Comparison of ENCODE assay signal across 21 cellular contexts in genomic region chr20:47225458-47225857, GRCh38.
A peak's percentile ranks its signal among the peaks of the same experiment; 100 is the strongest.
DNase-seq lines count a peak whose midpoint lies in the region; ATAC-seq, FAIRE-seq and TF ChIP-seq lines count a peak whose summit lies in the region.
"Had no signal": no experiment of that assay in that cellular context is flagged by ENCODE, and none has a peak within 500 bp of the region (broad histone marks: within the 10 kb centered on the region; RNA-seq: fewer than 3 reads in every experiment).

No MANE protein-coding gene starts in this region.

- no peak overlapping the region for H3K27ac ChIP-seq in HepG2 (ENCODE audit: extremely low read length, insufficient read depth, low read length)
- H3K27ac ChIP-seq in right lobe of liver, result no peak overlapping the region
- no peak overlapping the region for H3K27ac ChIP-seq in brain microvascular endothelial cell
- no peak overlapping the region for H3K27ac ChIP-seq in tibial nerve
- H3K27ac ChIP-seq: GM23248, HL-60 had no signal

- no peaks in the 10 kb centered on the region for H3K9me3 Mint-ChIP-seq in naive thymus-derived CD8-positive, alpha-beta T cell
- H3K9me3 Mint-ChIP-seq in activated CD4-positive, alpha-beta memory T cell treated with anti-CD3 and anti-CD28 coated beads for 36 hours, result no peaks in the 10 kb centered on the region
- H3K9me3 Mint-ChIP-seq: CD14-positive monocyte, IgD-negative memory B cell had no signal

- no peak for TF ChIP-seq RAD21 in HepG2 (CRISPR knock-in tag; IDR thresholded peaks at IDR 0.05)

- no peak overlapping the region for H2AFZ ChIP-seq in HepG2 (ENCODE audit: low read length)
- H2AFZ ChIP-seq: GM23248 had no signal

- no peaks in the 10 kb centered on the region for H3K27me3 Mint-ChIP-seq in T-helper 17 cell
- no peaks in the 10 kb centered on the region for H3K27me3 Mint-ChIP-seq in naive thymus-derived CD8-positive, alpha-beta T cell
- no peaks in the 10 kb centered on the region for H3K27me3 Mint-ChIP-seq in activated CD4-positive, alpha-beta memory T cell treated with anti-CD3 and anti-CD28 coated beads for 36 hours
- H3K27me3 Mint-ChIP-seq: CD4-positive, alpha-beta memory T cell; IgD-negative memory B cell had no signal

- TF ChIP-seq CTCF in HepG2 (CRISPR knock-in tag; IDR thresholded peaks at IDR 0.05) (no peak), right lobe of liver (IDR thresholded peaks at IDR 0.05) (no peak), brain microvascular endothelial cell (IDR thresholded peaks at IDR 0.05; ENCODE audit: low read depth, low read length, missing control alignments) (no peak), tibial nerve (IDR thresholded peaks at IDR 0.05) (no peak)

- ATAC-seq in HepG2 (no peak), right lobe of liver (no peak), T-helper 17 cell (no peak)
- no peak for ATAC-seq in naive thymus-derived CD8-positive, alpha-beta T cell

- peaks cover 3% of the 10 kb centered on the region for H3K79me2 ChIP-seq in HepG2 (ENCODE audit: insufficient read depth, low read length)

- no peak overlapping the region for H3K9ac ChIP-seq in HepG2 (ENCODE audit: insufficient read depth, low read depth, low read length)
- H3K9ac ChIP-seq: GM23248 had no signal

- TF ChIP-seq EP300 in HepG2 (IDR thresholded peaks at IDR 0.05; ENCODE audit: low read depth in 2 of 2, low read length in 2 of 2), result no peak
- TF ChIP-seq EP300 in HepG2 (CRISPR knock-in tag; IDR thresholded peaks at IDR 0.05; ENCODE audit: borderline replicate concordance), result no peak
- no peak for TF ChIP-seq EP300 in tibial nerve (IDR thresholded peaks at IDR 0.05)

- DNase-seq in HepG2 (ENCODE audit: low spot score) (no peak), right lobe of liver (no peak), T-helper 17 cell (no peak), brain microvascular endothelial cell (no peak), tibial nerve (ENCODE audit: low spot score in 2 of 2) (no peak)
- no peak for DNase-seq in naive thymus-derived CD8-positive, alpha-beta T cell
- no peak for DNase-seq in activated CD4-positive, alpha-beta memory T cell treated with anti-CD3 and anti-CD28 coated beads for 36 hours
- DNase-seq: ACHN; CD4-positive, alpha-beta memory T cell; DMS153; DMS79; GDM1; GM23248; HCEC 1CT had no signal

- CTCF ChIA-PET in HepG2 (lab: Yijun Ruan, JAX; ENCODE audit: low intra/inter-chr PET ratio, low total read pairs), result no interaction called here
- CTCF ChIA-PET in activated CD4-positive, alpha-beta memory T cell treated with anti-CD3 and anti-CD28 coated beads for 36 hours (lab: Charles Lee), result no interaction called here

- H3K9me3 ChIP-seq in HepG2 (ENCODE audit: low read length) (no peaks in the 10 kb centered on the region), right lobe of liver (no peaks in the 10 kb centered on the region), T-helper 17 cell (ENCODE audit: control insufficient read depth, low read length, poor library complexity, severe bottlenecking) (no peaks in the 10 kb centered on the region), tibial nerve (no peaks in the 10 kb centered on the region)

- in situ Hi-C loops in HepG2 (cut with HindIII; ENCODE audit: extremely low pct_ligation_motif_present, low pct_unique_long_range_greater_than_20kb) (no loop called here), brain microvascular endothelial cell (cut with HindIII; ENCODE audit: low pct_ligation_motif_present, low sequenced_read_pairs) (loop anchor here (25.0 kb wide), 1 partner anchor 387 kb away; no protein-coding TSS in a partner anchor)

- intact Hi-C loops in HepG2 (cut with micrococcal nuclease; ENCODE audit: unreplicated experiment), result no loop called here
- intact Hi-C loops in right lobe of liver (cut with DNase I), result no loop called here
- intact Hi-C loops in activated CD4-positive, alpha-beta memory T cell treated with anti-CD3 and anti-CD28 coated beads for 36 hours (cut with micrococcal nuclease), result no loop called here

- BruUV-seq in HepG2 (replicated peaks; lab: Mats Ljungman, UMichigan), result no TSS peak

- 100% methylated on average over 1 of the region's 1 CpG for WGBS in HepG2 (ENCODE audit: low lambda C conversion rate)
- 100% methylated on average over 1 of the region's 1 CpG for WGBS in right lobe of liver (ENCODE audit: insufficient coverage, low coverage, low lambda C conversion rate, missing lambda C conversion rate)
- 89 to 100% methylated on average over 1 of the region's 1 CpG for WGBS in tibial nerve, 2 donors

- peaks cover 18% of the 10 kb centered on the region; the same call in 1 of the 2 replicates for H4K20me1 ChIP-seq in HepG2 (ENCODE audit: insufficient read depth, low read length)

- peaks cover 25% of the 10 kb centered on the region for H3K4me1 ChIP-seq in HepG2 (ENCODE audit: insufficient read depth, low read length)
- H3K4me1 ChIP-seq in right lobe of liver, result peaks cover 0 to 26% (median 9%) of the 10 kb centered on the region in 4 donors
- H3K4me1 ChIP-seq in tibial nerve, result no peaks in the 10 kb centered on the region

- POLR2A ChIA-PET in HepG2 (lab: Yijun Ruan, JAX), result no interaction called here
- POLR2A ChIA-PET in naive thymus-derived CD8-positive, alpha-beta T cell (lab: Charles Lee), result no interaction called here
- POLR2A ChIA-PET in activated CD4-positive, alpha-beta memory T cell treated with anti-CD3 and anti-CD28 coated beads for 36 hours (lab: Charles Lee), result no interaction called here

- H3K4me3 ChIP-seq in HepG2 (replicated peaks in 1 of 3; ENCODE audit: insufficient read depth in 1 of 3, low read depth in 2 of 3, low read length in 3 of 3) (no peak overlapping the region), right lobe of liver (no peak overlapping the region), brain microvascular endothelial cell (ENCODE audit: low read depth, low read length) (no peak overlapping the region), tibial nerve (no peak overlapping the region)
- H3K4me3 ChIP-seq: GM23248 had no signal

- no peak overlapping the region for H3K4me2 ChIP-seq in HepG2 (ENCODE audit: low read depth, low read length)

- TF ChIP-seq POLR2A in HepG2 (IDR thresholded peaks at IDR 0.05; ENCODE audit: insufficient read depth in 1 of 2, low read depth in 2 of 2, low read length in 2 of 2) (no peak), right lobe of liver (IDR thresholded peaks at IDR 0.05) (no peak), tibial nerve (IDR thresholded peaks at IDR 0.05) (no peak)

- H3K27me3 ChIP-seq in HepG2 (ENCODE audit: control insufficient read depth in 1 of 2, insufficient read depth in 2 of 2, low read length in 2 of 2), result no peaks in the 10 kb centered on the region
- H3K27me3 ChIP-seq in right lobe of liver, result no peaks in the 10 kb centered on the region
- H3K27me3 ChIP-seq in brain microvascular endothelial cell (replicated peaks), result no peaks in the 10 kb centered on the region
- H3K27me3 ChIP-seq in tibial nerve, result no peaks in the 10 kb centered on the region

- H3K36me3 Mint-ChIP-seq in T-helper 17 cell (ENCODE audit: low read depth), result peaks cover 13% of the 10 kb centered on the region
- H3K36me3 Mint-ChIP-seq in naive thymus-derived CD8-positive, alpha-beta T cell, result peaks cover 0 to 89% (median 16%) of the 10 kb centered on the region in 3 donors
- peaks cover 38% of the 10 kb centered on the region for H3K36me3 Mint-ChIP-seq in activated CD4-positive, alpha-beta memory T cell treated with anti-CD3 and anti-CD28 coated beads for 36 hours

- no peak overlapping the region for H3K4me3 Mint-ChIP-seq in T-helper 17 cell
- no peak overlapping the region for H3K4me3 Mint-ChIP-seq in naive thymus-derived CD8-positive, alpha-beta T cell
- H3K4me3 Mint-ChIP-seq in activated CD4-positive, alpha-beta memory T cell treated with anti-CD3 and anti-CD28 coated beads for 36 hours, result no peak overlapping the region
- H3K4me3 Mint-ChIP-seq: CD14-positive monocyte; CD4-positive, alpha-beta memory T cell; IgD-negative memory B cell had no signal

- H3K4me1 Mint-ChIP-seq in T-helper 17 cell, result peaks cover 9% of the 10 kb centered on the region
- peaks cover 2 to 12% (median 7%) of the 10 kb centered on the region in 4 donors for H3K4me1 Mint-ChIP-seq in naive thymus-derived CD8-positive, alpha-beta T cell
- no peaks in the 10 kb centered on the region for H3K4me1 Mint-ChIP-seq in activated CD4-positive, alpha-beta memory T cell treated with anti-CD3 and anti-CD28 coated beads for 36 hours (ENCODE audit: low read depth)
- H3K4me1 Mint-ChIP-seq: CD14-positive monocyte had no signal

- peak overlapping the region; percentile 41 for H3K27ac Mint-ChIP-seq in T-helper 17 cell
- H3K27ac Mint-ChIP-seq in naive thymus-derived CD8-positive, alpha-beta T cell, result peak overlapping the region in 6 of 10 donors; percentile 20 to 73 (median 42)
- H3K27ac Mint-ChIP-seq in activated CD4-positive, alpha-beta memory T cell treated with anti-CD3 and anti-CD28 coated beads for 36 hours, result no peak overlapping the region

- no peak for FAIRE-seq in HepG2 (lab: Jason Lieb, UNC)
- FAIRE-seq: A204.1, GM12892, GM18507, H54 had no signal

- H3K36me3 ChIP-seq in HepG2 (replicated peaks in 1 of 2; ENCODE audit: control insufficient read depth in 1 of 2, insufficient read depth in 2 of 2, low read length in 2 of 2) (peaks cover 62 to 88% of the 10 kb centered on the region in 2 experiments), right lobe of liver (peaks cover 0 to 32% (median 7%) of the 10 kb centered on the region in 4 donors), brain microvascular endothelial cell (replicated peaks) (peaks cover 59% of the 10 kb centered on the region), tibial nerve (peaks cover 0 to 92% (median 15%) of the 10 kb centered on the region in 3 donors)

TF ChIP-seq in HepG2, 621 proteins besides CTCF, POLR2A, EP300 and RAD21 (continues in another document):
- TF ChIP-seq PCBP1 (IDR thresholded peaks at IDR 0.05; ENCODE audit: borderline replicate concordance, low read depth, low read length) (peak; percentile 92; the same call in 1 of the 2 replicates), MED1 (CRISPR knock-in tag; IDR thresholded peaks at IDR 0.05) (no peak), ZBTB34 (CRISPR knock-in tag; IDR thresholded peaks at IDR 0.05) (no peak), ZNF207 (IDR thresholded peaks at IDR 0.05; ENCODE audit: borderline replicate concordance) (no peak)
